ENCODE assay signal across 24 cellular contexts in the genomic region with DNA sequence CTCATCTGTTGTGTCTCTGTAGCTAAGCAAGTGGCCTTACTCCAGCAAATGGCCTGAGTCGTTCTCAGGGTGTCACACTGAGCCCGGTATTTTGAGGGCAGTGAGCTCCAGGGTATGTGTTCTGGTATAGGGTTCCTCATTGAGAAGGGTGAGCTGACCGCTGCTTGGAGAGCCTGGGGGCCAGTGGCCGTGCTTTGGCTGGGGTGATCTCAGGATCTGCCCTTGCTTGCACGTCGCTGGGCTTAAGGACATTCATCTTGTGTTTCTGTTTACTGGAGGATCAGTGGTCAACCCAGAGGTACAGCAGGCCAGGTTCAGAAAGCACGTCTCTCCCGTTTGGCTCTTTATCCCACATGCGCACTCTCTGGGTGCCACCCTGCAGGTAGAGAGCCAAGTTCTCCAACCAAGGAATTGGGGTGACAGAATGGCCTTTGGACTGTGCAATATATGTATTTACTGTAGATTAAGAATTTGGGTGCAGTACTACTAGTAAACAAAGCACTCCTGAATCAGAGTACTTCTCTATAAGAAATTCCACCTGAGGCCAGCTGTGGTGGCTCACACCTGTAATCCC. TPM values are rescaled to one million over a fixed set of nuclear protein-coding genes. Genes with fewer than 3 reads are reported as not detected.
DNase-seq lines count a peak whose midpoint lies in the region; ATAC-seq and TF ChIP-seq lines count a peak whose summit lies in the region.
"Had no signal": no experiment of that assay in that cellular context is flagged by ENCODE, and none has a peak within 500 bp of the region (broad histone marks: within the 10 kb centered on the region; RNA-seq: fewer than 3 reads in every experiment).

No MANE protein-coding gene starts in this region.

- H3K9me2 ChIP-seq in OCI-LY1 (ENCODE audit: low read depth, low read length), result no peaks in the 10 kb centered on the region
- H3K9me2 ChIP-seq in hepatocyte (replicated peaks; ENCODE audit: insufficient read depth), result no peaks in the 10 kb centered on the region

- no peaks in the 10 kb centered on the region for H3K27me3 Mint-ChIP-seq in activated CD4-positive, alpha-beta memory T cell treated with anti-CD3 and anti-CD28 coated beads, Interleukin-2, amount 10 ng/mL, durations not matched to agents 7 days and 5 days
- H3K27me3 Mint-ChIP-seq in activated CD4-positive, alpha-beta memory T cell treated with anti-CD3 and anti-CD28 coated beads for 36 hours, result no peaks in the 10 kb centered on the region
- no peaks in the 10 kb centered on the region for H3K27me3 Mint-ChIP-seq in naive B cell
- no peaks in the 10 kb centered on the region for H3K27me3 Mint-ChIP-seq in stimulated activated naive B cell treated with anti-CD40 and anti-IgM and Interleukin-4, amounts not matched to agents 10 μg/mL and 1 μg/mL and 100 μg/mL, for 72 hours
- H3K27me3 Mint-ChIP-seq: activated naive CD8-positive, alpha-beta T cell; central memory CD8-positive, alpha-beta T cell; dendritic cell treated with granulocyte-macrophage colony-stimulating factor and Interleukin-4, amounts not matched to agents 40 ng/mL and 50 ng/mL, for 4 days; T-helper 17 cell had no signal

- POLR2A ChIA-PET in activated CD4-positive, alpha-beta memory T cell treated with anti-CD3 and anti-CD28 coated beads, Interleukin-2, amount 10 ng/mL, durations not matched to agents 7 days and 5 days (lab: Charles Lee), result interaction anchor here (0.6 to 1.2 kb wide), 2 partner anchors 17 to 225 kb away, joined by 3 to 5 read pairs; a partner anchor contains a TSS
- POLR2A ChIA-PET in activated CD4-positive, alpha-beta memory T cell treated with anti-CD3 and anti-CD28 coated beads for 36 hours (lab: Charles Lee), result no interaction called here

- H2AFZ ChIP-seq in OCI-LY1 (ENCODE audit: low read length) (no peak overlapping the region), hepatocyte (no peak overlapping the region)

- 86% methylated on average over 9 of the region's 9 CpGs for WGBS in hepatocyte (ENCODE audit: low lambda C conversion rate, missing lambda C conversion rate)

- CTCF ChIA-PET in activated CD4-positive, alpha-beta memory T cell treated with anti-CD3 and anti-CD28 coated beads, Interleukin-2, amount 10 ng/mL, durations not matched to agents 7 days and 5 days (lab: Charles Lee), result no interaction called here
- CTCF ChIA-PET in activated CD4-positive, alpha-beta memory T cell treated with anti-CD3 and anti-CD28 coated beads for 36 hours (lab: Charles Lee), result interaction anchor here (0.6 kb wide), 1 partner anchor 63 kb away, joined by 3 read pairs; no protein-coding TSS in a partner anchor

- H3K4me2 ChIP-seq in OCI-LY1 (ENCODE audit: low read length) (no peak overlapping the region), hepatocyte (no peak overlapping the region)

- ATAC-seq in naive B cell (ENCODE audit: low read depth in 2 of 2), result no peak
- ATAC-seq in stimulated activated naive B cell treated with anti-CD40 and anti-IgM and Interleukin-4, amounts not matched to agents 10 μg/mL and 1 μg/mL and 100 μg/mL, for 72 hours (replicated peaks), result no peak
- ATAC-seq: CD8-positive, alpha-beta T cell; left cardiac atrium; T-helper 17 cell had no signal

- no peak overlapping the region for H3K4me3 Mint-ChIP-seq in activated CD4-positive, alpha-beta memory T cell treated with anti-CD3 and anti-CD28 coated beads, Interleukin-2, amount 10 ng/mL, durations not matched to agents 7 days and 5 days
- no peak overlapping the region for H3K4me3 Mint-ChIP-seq in activated CD4-positive, alpha-beta memory T cell treated with anti-CD3 and anti-CD28 coated beads for 36 hours
- H3K4me3 Mint-ChIP-seq in naive B cell, result peak overlapping the region in 1 of 8 donors; percentile 50
- H3K4me3 Mint-ChIP-seq in stimulated activated naive B cell treated with anti-CD40 and anti-IgM and Interleukin-4, amounts not matched to agents 10 μg/mL and 1 μg/mL and 100 μg/mL, for 72 hours, result no peak overlapping the region
- H3K4me3 Mint-ChIP-seq: activated naive CD8-positive, alpha-beta T cell; CD8-positive, alpha-beta T cell; central memory CD8-positive, alpha-beta T cell; dendritic cell treated with granulocyte-macrophage colony-stimulating factor and Interleukin-4, amounts not matched to agents 40 ng/mL and 50 ng/mL, for 4 days; T-helper 17 cell had no signal

- no peaks in the 10 kb centered on the region for H4K20me1 ChIP-seq in OCI-LY1 (ENCODE audit: insufficient read depth, low read length)
- no peaks in the 10 kb centered on the region for H4K20me1 ChIP-seq in hepatocyte (ENCODE audit: insufficient read depth, poor library complexity, severe bottlenecking)

- H3K9me3 ChIP-seq in OCI-LY1 (ENCODE audit: low read length) (no peaks in the 10 kb centered on the region), hepatocyte (ENCODE audit: low read depth) (no peaks in the 10 kb centered on the region)
- H3K9me3 ChIP-seq: neutrophil, sigmoid colon, testis had no signal

- TF ChIP-seq CTCF in OCI-LY1 (IDR thresholded peaks at IDR 0.05; ENCODE audit: low read length) (no peak), hepatocyte (IDR thresholded peaks at IDR 0.05; ENCODE audit: poor library complexity) (no peak)

- H3K9ac ChIP-seq in OCI-LY1 (ENCODE audit: low read length), result no peak overlapping the region; the same call in 1 of the 2 replicates

- DNase-seq in activated CD4-positive, alpha-beta memory T cell treated with anti-CD3 and anti-CD28 coated beads, Interleukin-2, amount 10 ng/mL, durations not matched to agents 7 days and 5 days, result no peak
- DNase-seq in activated CD4-positive, alpha-beta memory T cell treated with anti-CD3 and anti-CD28 coated beads for 36 hours, result no peak
- no peak for DNase-seq in naive B cell
- DNase-seq in stimulated activated naive B cell treated with anti-CD40 and anti-IgM and Interleukin-4, amounts not matched to agents 10 μg/mL and 1 μg/mL and 100 μg/mL, for 72 hours, result no peak
- DNase-seq in NCI-H1105 treated with DMSO at 0.1 percent for 48 hours (lab: John Stamatoyannopoulos, UW), result no peak
- no peak for DNase-seq in hepatocyte (ENCODE audit: low spot score)
- no peak for DNase-seq in HCEC 1CT
- DNase-seq: CD8-positive, alpha-beta T cell; H7; hippocampal formation; left cardiac atrium; NCI-H1417; NCI-H2081; NCI-H2227 treated with DMSO at 0.1 percent for 48 hours; RPMI8226; sigmoid colon; stimulated activated naive CD4-positive, alpha-beta T cell treated with Interleukin-2 at 50 U/mL for 16 hours; T-helper 17 cell; testis had no signal

- H3K79me2 ChIP-seq in OCI-LY1 (ENCODE audit: insufficient read depth, low read length) (no peaks in the 10 kb centered on the region), hepatocyte (no peaks in the 10 kb centered on the region)

- H3K27me3 ChIP-seq in OCI-LY1 (ENCODE audit: insufficient read depth, low read length) (no peaks in the 10 kb centered on the region), hepatocyte (no peaks in the 10 kb centered on the region)
- H3K27me3 ChIP-seq: neutrophil, sigmoid colon, testis had no signal

- H3K9me3 Mint-ChIP-seq in activated CD4-positive, alpha-beta memory T cell treated with anti-CD3 and anti-CD28 coated beads, Interleukin-2, amount 10 ng/mL, durations not matched to agents 7 days and 5 days, result no peaks in the 10 kb centered on the region
- no peaks in the 10 kb centered on the region for H3K9me3 Mint-ChIP-seq in activated CD4-positive, alpha-beta memory T cell treated with anti-CD3 and anti-CD28 coated beads for 36 hours
- no peaks in the 10 kb centered on the region for H3K9me3 Mint-ChIP-seq in naive B cell
- no peaks in the 10 kb centered on the region for H3K9me3 Mint-ChIP-seq in stimulated activated naive B cell treated with anti-CD40 and anti-IgM and Interleukin-4, amounts not matched to agents 10 μg/mL and 1 μg/mL and 100 μg/mL, for 72 hours
- H3K9me3 Mint-ChIP-seq: CD8-positive, alpha-beta T cell; central memory CD8-positive, alpha-beta T cell; dendritic cell treated with granulocyte-macrophage colony-stimulating factor and Interleukin-4, amounts not matched to agents 40 ng/mL and 50 ng/mL, for 4 days had no signal

- H3K36me3 ChIP-seq in OCI-LY1 (ENCODE audit: insufficient read depth, low read length) (peaks cover 15% of the 10 kb centered on the region; the same call in 1 of the 2 replicates), hepatocyte (replicated peaks; ENCODE audit: insufficient read depth, low read depth) (no peaks in the 10 kb centered on the region)
- H3K36me3 ChIP-seq: neutrophil had no signal

- H3K4me3 ChIP-seq in OCI-LY1 (ENCODE audit: low read depth, low read length, poor library complexity, severe bottlenecking) (no peak overlapping the region), hepatocyte (no peak overlapping the region)
- H3K4me3 ChIP-seq: sigmoid colon, testis had no signal

- peaks cover 52% of the 10 kb centered on the region for H3K4me1 Mint-ChIP-seq in activated CD4-positive, alpha-beta memory T cell treated with anti-CD3 and anti-CD28 coated beads, Interleukin-2, amount 10 ng/mL, durations not matched to agents 7 days and 5 days
- peaks cover 34% of the 10 kb centered on the region for H3K4me1 Mint-ChIP-seq in activated CD4-positive, alpha-beta memory T cell treated with anti-CD3 and anti-CD28 coated beads for 36 hours (ENCODE audit: low read depth)
- peaks cover 18 to 30% (median 25%) of the 10 kb centered on the region in 3 donors for H3K4me1 Mint-ChIP-seq in naive B cell
- H3K4me1 Mint-ChIP-seq in stimulated activated naive B cell treated with anti-CD40 and anti-IgM and Interleukin-4, amounts not matched to agents 10 μg/mL and 1 μg/mL and 100 μg/mL, for 72 hours, result peaks cover 20 to 36% of the 10 kb centered on the region in 2 donors

- H3K36me3 Mint-ChIP-seq in activated CD4-positive, alpha-beta memory T cell treated with anti-CD3 and anti-CD28 coated beads, Interleukin-2, amount 10 ng/mL, durations not matched to agents 7 days and 5 days (ENCODE audit: low read depth), result peaks cover 11% of the 10 kb centered on the region
- H3K36me3 Mint-ChIP-seq in activated CD4-positive, alpha-beta memory T cell treated with anti-CD3 and anti-CD28 coated beads for 36 hours, result peaks cover 14% of the 10 kb centered on the region
- peaks cover 9 to 15% of the 10 kb centered on the region in 2 donors for H3K36me3 Mint-ChIP-seq in naive B cell
- peaks cover 13 to 35% of the 10 kb centered on the region in 2 donors for H3K36me3 Mint-ChIP-seq in stimulated activated naive B cell treated with anti-CD40 and anti-IgM and Interleukin-4, amounts not matched to agents 10 μg/mL and 1 μg/mL and 100 μg/mL, for 72 hours

- no peaks in the 10 kb centered on the region for H3F3A ChIP-seq in OCI-LY1 (ENCODE audit: insufficient read depth, low read length)

- H3K27ac Mint-ChIP-seq in activated CD4-positive, alpha-beta memory T cell treated with anti-CD3 and anti-CD28 coated beads, Interleukin-2, amount 10 ng/mL, durations not matched to agents 7 days and 5 days, result peak overlapping the region; percentile 27
- H3K27ac Mint-ChIP-seq in activated CD4-positive, alpha-beta memory T cell treated with anti-CD3 and anti-CD28 coated beads for 36 hours, result no peak overlapping the region
- H3K27ac Mint-ChIP-seq in naive B cell, result peak overlapping the region in 4 of 6 donors; percentile 2 to 62 (median 40)
- H3K27ac Mint-ChIP-seq in stimulated activated naive B cell treated with anti-CD40 and anti-IgM and Interleukin-4, amounts not matched to agents 10 μg/mL and 1 μg/mL and 100 μg/mL, for 72 hours, result peak overlapping the region; percentile 51
- H3K27ac Mint-ChIP-seq: activated naive CD8-positive, alpha-beta T cell; CD8-positive, alpha-beta T cell; T-helper 17 cell had no signal

- intact Hi-C loops in activated CD4-positive, alpha-beta memory T cell treated with anti-CD3 and anti-CD28 coated beads for 36 hours (cut with micrococcal nuclease), result loop anchor here (5.0 kb wide), 1 partner anchor 261 kb away; no protein-coding TSS in a partner anchor

- H3K4me1 ChIP-seq in OCI-LY1 (ENCODE audit: insufficient read depth, low read length, severe bottlenecking) (peaks cover 22% of the 10 kb centered on the region), hepatocyte (ENCODE audit: insufficient read depth) (no peaks in the 10 kb centered on the region)
- H3K4me1 ChIP-seq: testis had no signal

- H3K27ac ChIP-seq in OCI-LY1 (ENCODE audit: low read depth, low read length, poor library complexity, severe bottlenecking) (peak overlapping the region; percentile 23), hepatocyte (no peak overlapping the region)
- H3K27ac ChIP-seq: neutrophil, testis had no signal

RNA-seq across cellular contexts. Expression of a gene that starts 52.1 kb away (rescaled TPM):
- 1 to 10 TPM; 7.2 TPM for total RNA-seq in activated CD4-positive, alpha-beta memory T cell treated with anti-CD3 and anti-CD28 coated beads, Interleukin-2, amount 10 ng/mL, durations not matched to agents 7 days and 5 days
- total RNA-seq in activated CD4-positive, alpha-beta memory T cell treated with anti-CD3 and anti-CD28 coated beads for 36 hours, result 1 to 10 TPM; 5.3 to 5.7 TPM
- 10 to 100 TPM in 4 of 6 donors, 1 to 10 TPM in 2; 7.4 to 15.3 (median 10.9) TPM for polyA plus RNA-seq in naive B cell (ENCODE audit: low read depth in 6 of 6)
- 14.1 and 20.6 TPM in 2 replicates for total RNA-seq in hepatocyte
- polyA plus RNA-seq in hepatocyte, result 17.0 and 18.9 TPM in 2 replicates
